Comparison of ENCODE assay signal across 10 cellular contexts in the genomic region with DNA sequence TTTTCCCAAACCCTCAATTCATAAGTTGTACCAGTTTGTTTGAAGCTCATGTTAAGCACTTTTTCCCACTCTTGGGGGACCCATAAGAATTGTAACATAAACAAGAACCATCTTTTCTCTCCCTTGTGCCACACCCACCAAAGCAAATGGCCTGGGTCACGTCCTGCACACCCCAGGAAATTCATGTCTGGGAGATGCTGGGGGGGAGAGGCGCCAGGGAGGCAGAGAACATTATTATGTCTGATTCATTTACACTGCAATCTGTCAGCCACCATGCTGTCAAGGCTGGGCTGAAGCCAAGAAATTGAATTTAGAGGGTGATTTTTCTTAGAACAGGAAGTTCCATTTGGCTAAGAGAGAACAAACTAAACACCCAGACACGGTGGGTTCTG. TPM values are rescaled to one million over a fixed set of nuclear protein-coding genes. Genes with fewer than 3 reads are reported as not detected.
A peak's percentile ranks its signal among the peaks of the same experiment; 100 is the strongest.
DNase-seq lines count a peak whose midpoint lies in the region; ATAC-seq, FAIRE-seq and TF ChIP-seq lines count a peak whose summit lies in the region.
"Had no signal": no experiment of that assay in that cellular context is flagged by ENCODE, and none has a peak within 500 bp of the region (broad histone marks: within the 10 kb centered on the region; RNA-seq: fewer than 3 reads in every experiment).

No MANE protein-coding gene starts in this region.

- H3K9me3 ChIP-seq in kidney (ENCODE audit: control insufficient read depth in 1 of 2, low read length in 2 of 2) (no peaks in the 10 kb centered on the region), thyroid gland (no peaks in the 10 kb centered on the region)
- H3K9me3 ChIP-seq in CD8-positive, alpha-beta memory T cell (ENCODE audit: low read length), result no peaks in the 10 kb centered on the region

- no peak for FAIRE-seq in kidney (lab: Jason Lieb, UNC)

- no peak for TF ChIP-seq POLR2A in thyroid gland (IDR thresholded peaks at IDR 0.05)

- no peak overlapping the region for H3K27ac Mint-ChIP-seq in CD8-positive, alpha-beta memory T cell

- no peaks in the 10 kb centered on the region for H3K4me1 Mint-ChIP-seq in CD8-positive, alpha-beta memory T cell

- H3K9me3 Mint-ChIP-seq in CD8-positive, alpha-beta memory T cell, result no peaks in the 10 kb centered on the region

- no peak overlapping the region for H3K9ac ChIP-seq in kidney (ENCODE audit: low read length in 2 of 2)

- CTCF ChIA-PET in CD8-positive, alpha-beta memory T cell (lab: Charles Lee), result interaction anchor here (1.7 to 9.2 kb wide), 3 partner anchors 10 to 231 kb away, joined by 3 to 90 read pairs (median 29); no protein-coding TSS in a partner anchor

- TF ChIP-seq CTCF in kidney (IDR thresholded peaks at IDR 0.05; ENCODE audit: borderline replicate concordance, extremely low read depth, insufficient read depth) (no peak), thyroid gland (IDR thresholded peaks at IDR 0.05) (no peak)

- 45 to 55% methylated on average over 3 of the region's 3 CpGs for WGBS in thyroid gland, 2 donors

- DNase-seq in DMS153 (lab: John Stamatoyannopoulos, UW) (peak; percentile 48), DMS153 treated with DMSO at 0.1 percent for 48 hours (lab: John Stamatoyannopoulos, UW; ENCODE audit: unreplicated experiment) (no peak), kidney (no peak), thyroid gland (no peak), middle frontal gyrus (ENCODE audit: extremely low spot score, low spot score) (no peak)
- DNase-seq in CD8-positive, alpha-beta memory T cell, result no peak
- DNase-seq: PC-3 had no signal

- peak overlapping the region; percentile 99 for H3K27ac ChIP-seq in angular gyrus (ENCODE audit: low read depth, low read length)
- H3K27ac ChIP-seq in kidney (ENCODE audit: low read depth in 2 of 2, low read length in 2 of 2), result peak overlapping the region; percentile 33 to 72
- peak overlapping the region in 2 of 3 donors; percentile 56 to 58 for H3K27ac ChIP-seq in thyroid gland
- H3K27ac ChIP-seq in CD8-positive, alpha-beta memory T cell (ENCODE audit: low read depth, low read length), result no peak overlapping the region
- H3K27ac ChIP-seq: 22Rv1 had no signal

- H3K36me3 ChIP-seq in kidney (ENCODE audit: control insufficient read depth in 1 of 2, insufficient read depth in 2 of 2, low read length in 2 of 2) (peaks cover 3 to 10% of the 10 kb centered on the region in 2 donors), thyroid gland (peaks cover 8 to 22% of the 10 kb centered on the region in 2 donors)
- H3K36me3 ChIP-seq in CD8-positive, alpha-beta memory T cell (ENCODE audit: insufficient read depth, low read length), result no peaks in the 10 kb centered on the region

- H3K4me1 ChIP-seq in kidney (ENCODE audit: control insufficient read depth in 1 of 2, insufficient read depth in 1 of 2, low read depth in 1 of 2, low read length in 2 of 2) (peaks cover 9 to 20% of the 10 kb centered on the region in 2 donors), thyroid gland (peaks cover 0 to 34% of the 10 kb centered on the region in 2 donors)
- H3K4me1 ChIP-seq in CD8-positive, alpha-beta memory T cell (ENCODE audit: insufficient read depth, low read length), result no peaks in the 10 kb centered on the region

- ATAC-seq in GM21786 (IDR thresholded peaks at IDR 0.05; ENCODE audit: unreplicated experiment), result no peak

- H3K27me3 Mint-ChIP-seq in CD8-positive, alpha-beta memory T cell, result peaks cover 0 to 4% of the 10 kb centered on the region in 2 donors

- POLR2A ChIA-PET in CD8-positive, alpha-beta memory T cell (lab: Charles Lee), result no interaction called here

- intact Hi-C loops in kidney (cut with DNase I) (loop anchor here (5.0 to 10.0 kb wide), 2 partner anchors 84 to 227 kb away; no protein-coding TSS in a partner anchor), thyroid gland (cut with DNase I) (loop anchor here (2.0 to 5.0 kb wide), 2 partner anchors 83 to 229 kb away; no protein-coding TSS in a partner anchor)

- peaks cover 0 to 38% (median 2%) of the 10 kb centered on the region in 3 donors for H3K36me3 Mint-ChIP-seq in CD8-positive, alpha-beta memory T cell

- H3K4me3 ChIP-seq in kidney (ENCODE audit: low read length in 2 of 2) (no peak overlapping the region), thyroid gland (replicated peaks in 1 of 3) (no peak overlapping the region)
- no peak overlapping the region for H3K4me3 ChIP-seq in CD8-positive, alpha-beta memory T cell (ENCODE audit: low read length)

- no peak overlapping the region for H3K4me3 Mint-ChIP-seq in CD8-positive, alpha-beta memory T cell

- H3K27me3 ChIP-seq in thyroid gland, result no peaks in the 10 kb centered on the region
- H3K27me3 ChIP-seq in CD8-positive, alpha-beta memory T cell (ENCODE audit: insufficient read depth, low read length, poor library complexity, severe bottlenecking), result no peaks in the 10 kb centered on the region

RNA-seq across cellular contexts. Expression of a gene that starts 37.2 kb away (rescaled TPM):
- total RNA-seq in kidney (39.7 TPM), thyroid gland (10 to 100 TPM; 28.4 to 42.1 (median 36.7) TPM)
- polyA plus RNA-seq in kidney (ENCODE audit: insufficient read depth, low read depth, low replicate concordance), result 21.6 TPM
- total RNA-seq in CD8-positive, alpha-beta memory T cell, result 10 to 100 TPM; 65.2 to 71.2 TPM
- 27.8 TPM for polyA plus RNA-seq in CD8-positive, alpha-beta memory T cell
